In genomic region chr1:45879885-45880598, GRCh38 we compare ENCODE assay signal across 25 cellular contexts.
"Had no signal": no experiment of that assay in that cellular context is flagged by ENCODE, and none has a peak within 500 bp of the region (broad histone marks: within the 10 kb centered on the region; RNA-seq: fewer than 3 reads in every experiment).

No MANE protein-coding gene starts in this region.

- H3K4me1 Mint-ChIP-seq: activated CD4-positive, alpha-beta T cell treated with anti-CD3 and anti-CD28 coated beads, Interleukin-2, amount 10 ng/mL, durations not matched to agents 24 days and 14 days; activated naive CD4-positive, alpha-beta T cell treated with anti-CD3 and anti-CD28 coated beads, Interleukin-2, amount 10 ng/mL, durations not matched to agents 7 days and 5 days; naive thymus-derived CD8-positive, alpha-beta T cell; stimulated activated naive CD8-positive, alpha-beta T cell treated with anti-CD3 and anti-CD28 coated beads, Interleukin-15, amount 100 ng/mL, for 72 hours had no signal

- ATAC-seq: activated CD8-positive, alpha-beta T cell treated with anti-CD3 and anti-CD28 coated beads, Interleukin-2, amount 10 ng/mL, durations not matched to agents 7 days and 5 days; activated naive CD8-positive, alpha-beta T cell treated with anti-CD3 and anti-CD28 coated beads, Interleukin-2, amount 50 U/mL, for 24 hours; left cardiac atrium; naive thymus-derived CD8-positive, alpha-beta T cell; stimulated activated naive CD8-positive, alpha-beta T cell treated with anti-CD3 and anti-CD28 coated beads, Interleukin-15, amount 100 ng/mL, for 72 hours had no signal

- H3K36me3 Mint-ChIP-seq: activated naive CD4-positive, alpha-beta T cell treated with anti-CD3 and anti-CD28 coated beads, Interleukin-2, amount 10 ng/mL, durations not matched to agents 7 days and 5 days; brain; naive thymus-derived CD8-positive, alpha-beta T cell had no signal

- H3K4me3 ChIP-seq: colonic mucosa, prostate gland, right atrium auricular region, suprapubic skin had no signal

- DNase-seq: activated CD4-positive, alpha-beta T cell treated with anti-CD3 and anti-CD28 coated beads, Interleukin-2, amount 10 ng/mL, durations not matched to agents 24 days and 14 days; activated CD4-positive, CD25-positive, alpha-beta regulatory T cell; activated CD8-positive, alpha-beta memory T cell treated with anti-CD3 and anti-CD28 coated beads, Interleukin-2, amount 50 U/mL, for 4 hours; activated CD8-positive, alpha-beta T cell treated with anti-CD3 and anti-CD28 coated beads, Interleukin-2, amount 10 ng/mL, durations not matched to agents 7 days and 5 days; activated effector memory CD4-positive, alpha-beta T cell treated with Interleukin-2 at 50 U/mL for 16 hours; activated naive CD4-positive, alpha-beta T cell treated with anti-CD3 and anti-CD28 coated beads, Interleukin-2, amount 10 ng/mL, durations not matched to agents 7 days and 5 days; activated naive CD8-positive, alpha-beta T cell treated with anti-CD3 and anti-CD28 coated beads, Interleukin-2, amount 50 U/mL, for 24 hours; activated T-cell treated with anti-CD3 and anti-CD28 coated beads, Interleukin-2, amount 50 U/mL, for 48 hours; anterior cingulate cortex; caudate nucleus; colonic mucosa; erythroblast; foreskin melanocyte; glutamatergic neuron; hippocampal formation; left cardiac atrium; mesendoderm; naive thymus-derived CD8-positive, alpha-beta T cell; stimulated activated CD4-positive, alpha-beta T cell treated with anti-CD3 and anti-CD28 coated beads, Interleukin-12 subunit alpha, Interleukin-12 subunit beta, amount 100 ng/mL, for 4 hours; stimulated activated CD4-positive, alpha-beta T cell treated with anti-CD3 and anti-CD28 coated beads, Interleukin-1b, Interleukin-23, amount 100 ng/mL, for 48 hours; stimulated activated naive CD8-positive, alpha-beta T cell treated with anti-CD3 and anti-CD28 coated beads, Interleukin-15, amount 100 ng/mL, for 72 hours had no signal

- H3K27me3 Mint-ChIP-seq: activated CD4-positive, alpha-beta T cell treated with anti-CD3 and anti-CD28 coated beads, Interleukin-2, amount 10 ng/mL, durations not matched to agents 24 days and 14 days; activated naive CD4-positive, alpha-beta T cell treated with anti-CD3 and anti-CD28 coated beads, Interleukin-2, amount 10 ng/mL, durations not matched to agents 7 days and 5 days; activated naive CD8-positive, alpha-beta T cell treated with anti-CD3 and anti-CD28 coated beads, Interleukin-2, amount 50 U/mL, for 24 hours; brain; naive thymus-derived CD8-positive, alpha-beta T cell; stimulated activated naive CD8-positive, alpha-beta T cell treated with anti-CD3 and anti-CD28 coated beads, Interleukin-15, amount 100 ng/mL, for 72 hours had no signal

- H3K9me3 Mint-ChIP-seq: activated CD4-positive, alpha-beta T cell treated with anti-CD3 and anti-CD28 coated beads, Interleukin-2, amount 10 ng/mL, durations not matched to agents 24 days and 14 days; activated naive CD4-positive, alpha-beta T cell treated with anti-CD3 and anti-CD28 coated beads, Interleukin-2, amount 10 ng/mL, durations not matched to agents 7 days and 5 days; activated naive CD8-positive, alpha-beta T cell treated with anti-CD3 and anti-CD28 coated beads, Interleukin-2, amount 50 U/mL, for 24 hours; brain; naive thymus-derived CD8-positive, alpha-beta T cell; stimulated activated naive CD8-positive, alpha-beta T cell treated with anti-CD3 and anti-CD28 coated beads, Interleukin-15, amount 100 ng/mL, for 72 hours had no signal

- H3K4me1 ChIP-seq: colonic mucosa, prostate gland, right atrium auricular region had no signal

- H3K36me3 ChIP-seq: colonic mucosa, prostate gland, right atrium auricular region, suprapubic skin had no signal

- H3K9me3 ChIP-seq: colonic mucosa, prostate gland, right atrium auricular region, suprapubic skin had no signal

- H3K27me3 ChIP-seq: colonic mucosa, right atrium auricular region, suprapubic skin had no signal

- H3K27ac ChIP-seq: colonic mucosa, prostate gland, right atrium auricular region, suprapubic skin had no signal

- H3K27ac Mint-ChIP-seq: activated CD4-positive, alpha-beta T cell treated with anti-CD3 and anti-CD28 coated beads, Interleukin-2, amount 10 ng/mL, durations not matched to agents 24 days and 14 days; activated CD8-positive, alpha-beta T cell treated with anti-CD3 and anti-CD28 coated beads, Interleukin-2, amount 10 ng/mL, durations not matched to agents 7 days and 5 days; activated naive CD4-positive, alpha-beta T cell treated with anti-CD3 and anti-CD28 coated beads, Interleukin-2, amount 10 ng/mL, durations not matched to agents 7 days and 5 days; activated naive CD8-positive, alpha-beta T cell treated with anti-CD3 and anti-CD28 coated beads, Interleukin-2, amount 50 U/mL, for 24 hours; naive thymus-derived CD8-positive, alpha-beta T cell; stimulated activated naive CD8-positive, alpha-beta T cell treated with anti-CD3 and anti-CD28 coated beads, Interleukin-15, amount 100 ng/mL, for 72 hours had no signal

- H3K4me3 Mint-ChIP-seq: activated CD4-positive, alpha-beta T cell treated with anti-CD3 and anti-CD28 coated beads, Interleukin-2, amount 10 ng/mL, durations not matched to agents 24 days and 14 days; activated CD8-positive, alpha-beta T cell treated with anti-CD3 and anti-CD28 coated beads, Interleukin-2, amount 10 ng/mL, durations not matched to agents 7 days and 5 days; activated naive CD4-positive, alpha-beta T cell treated with anti-CD3 and anti-CD28 coated beads, Interleukin-2, amount 10 ng/mL, durations not matched to agents 7 days and 5 days; activated naive CD8-positive, alpha-beta T cell treated with anti-CD3 and anti-CD28 coated beads, Interleukin-2, amount 50 U/mL, for 24 hours; brain; naive thymus-derived CD8-positive, alpha-beta T cell; stimulated activated naive CD8-positive, alpha-beta T cell treated with anti-CD3 and anti-CD28 coated beads, Interleukin-15, amount 100 ng/mL, for 72 hours had no signal
